ENCODE assay signal across 2 cellular contexts in genomic region chr11:121241300-121242176, GRCh38.
TF ChIP-seq lines count a peak whose summit lies in the region.

No MANE protein-coding gene starts in this region.

TF ChIP-seq in HepG2, 621 proteins besides CTCF, POLR2A, EP300 and RAD21:
- TF ChIP-seq ZNF570 (CRISPR knock-in tag; IDR thresholded peaks at IDR 0.05; ENCODE audit: borderline replicate concordance) (no peak), ZNF720 (CRISPR knock-in tag; IDR thresholded peaks at IDR 0.05) (no peak), BATF2 (CRISPR knock-in tag; IDR thresholded peaks at IDR 0.05) (no peak), SALL1 (CRISPR knock-in tag; IDR thresholded peaks at IDR 0.05) (no peak)

TF ChIP-seq in H1, 55 proteins besides CTCF, POLR2A, EP300 and RAD21:
- TF ChIP-seq E2F6 (IDR thresholded peaks at IDR 0.05) (no peak), YY1 (IDR thresholded peaks at IDR 0.05; ENCODE audit: low read depth, low read length) (no peak), HDAC2 (IDR thresholded peaks at IDR 0.05; ENCODE audit: borderline replicate concordance in 1 of 2, low read depth in 2 of 2, low read length in 2 of 2) (no peak), RNF2 (IDR thresholded peaks at IDR 0.05; ENCODE audit: borderline replicate concordance, low read depth, low read length, missing control alignments, poor library complexity, severe bottlenecking) (no peak), CHD2 (IDR thresholded peaks at IDR 0.05; ENCODE audit: low read length) (no peak), TCF12 (IDR thresholded peaks at IDR 0.05; ENCODE audit: low read depth, low read length) (no peak), CTBP2 (IDR thresholded peaks at IDR 0.05; ENCODE audit: borderline replicate concordance, insufficient read depth, insufficient read length, low read length) (no peak)
